ENCODE assay signal across 12 cellular contexts in the genomic region with DNA sequence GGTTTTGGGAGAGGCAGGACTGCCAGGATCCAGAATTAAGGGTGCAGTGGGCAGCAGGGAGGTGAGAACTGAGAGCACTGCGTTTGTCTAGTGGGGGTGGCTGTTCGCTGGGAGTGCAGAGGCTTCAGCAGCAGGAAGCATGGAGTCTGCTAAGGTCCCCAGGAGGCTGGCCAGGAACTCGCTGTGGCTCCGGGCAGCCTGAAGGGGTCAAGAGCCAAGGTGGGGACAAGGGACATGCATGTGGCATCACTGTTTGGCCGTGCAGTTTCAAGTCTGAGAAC. TPM values are rescaled to one million over a fixed set of nuclear protein-coding genes. Genes with fewer than 3 reads are reported as not detected.
DNase-seq lines count a peak whose midpoint lies in the region; ATAC-seq, FAIRE-seq and TF ChIP-seq lines count a peak whose summit lies in the region.
"Had no signal": no experiment of that assay in that cellular context is flagged by ENCODE, and none has a peak within 500 bp of the region (broad histone marks: within the 10 kb centered on the region; RNA-seq: fewer than 3 reads in every experiment).

No MANE protein-coding gene starts in this region.

- TF ChIP-seq CTCF in left ventricle myocardium inferior (IDR thresholded peaks at IDR 0.05; ENCODE audit: borderline replicate concordance) = no peak
- no peak for TF ChIP-seq CTCF in HepG2 (CRISPR knock-in tag; IDR thresholded peaks at IDR 0.05)
- no peak for TF ChIP-seq CTCF in upper lobe of right lung (IDR thresholded peaks at IDR 0.05)

- no peak for FAIRE-seq in HepG2 (lab: Jason Lieb, UNC)

- H3K27ac Mint-ChIP-seq in activated T-helper 1 cell treated with anti-CD3 and anti-CD28 coated beads, Interleukin-12 subunit alpha, Interleukin-12 subunit beta, Interleukin-2, Interleukin-4 antibody, amounts not matched to agents 30 ng/mL and 10 ng/mL and 1 ng/mL, durations not matched to agents 14 hours and 24 hours and 36 hours = peak overlapping the region; percentile 83

- H3K9ac ChIP-seq in HepG2 (ENCODE audit: insufficient read depth, low read depth, low read length) = no peak overlapping the region

- POLR2A ChIA-PET in HepG2 (lab: Yijun Ruan, JAX) = no interaction called here

- H3K36me3 Mint-ChIP-seq in activated T-helper 1 cell treated with anti-CD3 and anti-CD28 coated beads, Interleukin-12 subunit alpha, Interleukin-12 subunit beta, Interleukin-2, Interleukin-4 antibody, amounts not matched to agents 30 ng/mL and 10 ng/mL and 1 ng/mL, durations not matched to agents 14 hours and 24 hours and 36 hours (ENCODE audit: low read depth) = peaks cover 4% of the 10 kb centered on the region

- H3K27ac ChIP-seq in left ventricle myocardium inferior (replicated peaks) = peak overlapping the region; percentile 73
- H3K27ac ChIP-seq in HepG2 (ENCODE audit: extremely low read length, insufficient read depth, low read length) = no peak overlapping the region
- no peak overlapping the region for H3K27ac ChIP-seq in upper lobe of right lung
- H3K27ac ChIP-seq: brain microvascular endothelial cell had no signal

- no peaks in the 10 kb centered on the region for H4K20me1 ChIP-seq in HepG2 (ENCODE audit: insufficient read depth, low read length)

- no peaks in the 10 kb centered on the region for H3K79me2 ChIP-seq in HepG2 (ENCODE audit: insufficient read depth, low read length)

- CTCF ChIA-PET in HepG2 (lab: Yijun Ruan, JAX; ENCODE audit: low intra/inter-chr PET ratio, low total read pairs) = no interaction called here

- no peak for TF ChIP-seq RAD21 in HepG2 (CRISPR knock-in tag; IDR thresholded peaks at IDR 0.05)

- H3K4me3 ChIP-seq in left ventricle myocardium inferior = no peak overlapping the region
- no peak overlapping the region; a peak in 1 of 6 replicates for H3K4me3 ChIP-seq in HepG2 (replicated peaks in 1 of 3; ENCODE audit: insufficient read depth in 1 of 3, low read depth in 2 of 3, low read length in 3 of 3)
- no peak overlapping the region for H3K4me3 ChIP-seq in upper lobe of right lung
- H3K4me3 ChIP-seq: tibial nerve had no signal

- no peaks in the 10 kb centered on the region for H3K36me3 ChIP-seq in left ventricle myocardium inferior
- H3K36me3 ChIP-seq in HepG2 (replicated peaks in 1 of 2; ENCODE audit: control insufficient read depth in 1 of 2, insufficient read depth in 2 of 2, low read length in 2 of 2) = no peaks in the 10 kb centered on the region
- no peaks in the 10 kb centered on the region for H3K36me3 ChIP-seq in upper lobe of right lung
- H3K36me3 ChIP-seq: brain microvascular endothelial cell, tibial nerve had no signal

- H3K9me3 Mint-ChIP-seq in activated T-helper 1 cell treated with anti-CD3 and anti-CD28 coated beads, Interleukin-12 subunit alpha, Interleukin-12 subunit beta, Interleukin-2, Interleukin-4 antibody, amounts not matched to agents 30 ng/mL and 10 ng/mL and 1 ng/mL, durations not matched to agents 14 hours and 24 hours and 36 hours = peaks cover 26% of the 10 kb centered on the region

- H3K4me1 Mint-ChIP-seq in activated T-helper 1 cell treated with anti-CD3 and anti-CD28 coated beads, Interleukin-12 subunit alpha, Interleukin-12 subunit beta, Interleukin-2, Interleukin-4 antibody, amounts not matched to agents 30 ng/mL and 10 ng/mL and 1 ng/mL, durations not matched to agents 14 hours and 24 hours and 36 hours (ENCODE audit: low read depth) = peaks cover 29% of the 10 kb centered on the region

- 0 out of 2 replicates have a peak overlapping the region, but pooled peaks have one; percentile 30 for H3K4me2 ChIP-seq in HepG2 (ENCODE audit: low read depth, low read length)

- no peaks in the 10 kb centered on the region for H3K27me3 ChIP-seq in left ventricle myocardium inferior (ENCODE audit: low read depth)
- peaks cover 7 to 76% of the 10 kb centered on the region in 2 experiments for H3K27me3 ChIP-seq in HepG2 (ENCODE audit: control insufficient read depth in 1 of 2, insufficient read depth in 2 of 2, low read length in 2 of 2)
- no peaks in the 10 kb centered on the region for H3K27me3 ChIP-seq in upper lobe of right lung
- H3K27me3 ChIP-seq: tibial nerve had no signal

- in situ Hi-C loops in HepG2 (cut with HindIII; ENCODE audit: extremely low pct_ligation_motif_present, low pct_unique_long_range_greater_than_20kb) = no loop called here

- TF ChIP-seq EP300 in HepG2 (IDR thresholded peaks at IDR 0.05; ENCODE audit: low read depth in 2 of 2, low read length in 2 of 2) (no peak), HepG2 (CRISPR knock-in tag; IDR thresholded peaks at IDR 0.05; ENCODE audit: borderline replicate concordance) (no peak)

- H3K4me1 ChIP-seq in left ventricle myocardium inferior (peaks cover 73% of the 10 kb centered on the region), HepG2 (ENCODE audit: insufficient read depth, low read length) (peaks cover 23% of the 10 kb centered on the region), upper lobe of right lung (peaks cover 33% of the 10 kb centered on the region)

- H3K4me3 Mint-ChIP-seq in activated T-helper 1 cell treated with anti-CD3 and anti-CD28 coated beads, Interleukin-12 subunit alpha, Interleukin-12 subunit beta, Interleukin-2, Interleukin-4 antibody, amounts not matched to agents 30 ng/mL and 10 ng/mL and 1 ng/mL, durations not matched to agents 14 hours and 24 hours and 36 hours = peak overlapping the region; percentile 75

- H2AFZ ChIP-seq in HepG2 (ENCODE audit: low read length) = no peak overlapping the region

- intact Hi-C loops in left ventricle myocardium inferior (cut with micrococcal nuclease) = no loop called here
- intact Hi-C loops in cardiac septum (cut with DNase I) = loop anchor here (5.0 kb wide), 1 partner anchor 39 kb away; no protein-coding TSS in a partner anchor
- intact Hi-C loops in activated T-helper 1 cell treated with anti-CD3 and anti-CD28 coated beads, Interleukin-12 subunit alpha, Interleukin-12 subunit beta, Interleukin-2, Interleukin-4 antibody, amounts not matched to agents 30 ng/mL and 10 ng/mL and 1 ng/mL, durations not matched to agents 14 hours and 24 hours and 36 hours (cut with micrococcal nuclease) = loop anchor here (5.0 kb wide), 1 partner anchor 41 kb away; a partner anchor contains a TSS
- intact Hi-C loops in HepG2 (cut with micrococcal nuclease; ENCODE audit: unreplicated experiment) = no loop called here
- intact Hi-C loops in upper lobe of right lung (cut with DNase I) = no loop called here

- WGBS in HepG2 (ENCODE audit: low lambda C conversion rate) = 22% methylated on average over 5 of the region's 5 CpGs

- BruUV-seq in HepG2 (replicated peaks; lab: Mats Ljungman, UMichigan) = no TSS peak

- ATAC-seq in HepG2 = peak; percentile 35
- peak; percentile 28 for ATAC-seq in upper lobe of right lung
- ATAC-seq in GM18907 (IDR thresholded peaks at IDR 0.05; ENCODE audit: unreplicated experiment) = no peak

- DNase-seq in left ventricle myocardium inferior = no peak
- no peak for DNase-seq in cardiac septum (ENCODE audit: low spot score)
- no peak for DNase-seq in activated T-helper 1 cell treated with anti-CD3 and anti-CD28 coated beads, Interleukin-12 subunit alpha, Interleukin-12 subunit beta, Interleukin-2, Interleukin-4 antibody, amounts not matched to agents 30 ng/mL and 10 ng/mL and 1 ng/mL, durations not matched to agents 14 hours and 24 hours and 36 hours (ENCODE audit: low spot score)
- DNase-seq in HepG2 (ENCODE audit: low spot score) = no peak
- DNase-seq in upper lobe of right lung = no peak
- no peak for DNase-seq in NCI-H446 treated with DMSO at 0.1 percent for 48 hours (lab: John Stamatoyannopoulos, UW)
- no peak for DNase-seq in GOT3 (lab: John Stamatoyannopoulos, UW)
- DNase-seq: brain microvascular endothelial cell, foreskin melanocyte, NCI-H1048 had no signal

- peaks cover 16% of the 10 kb centered on the region for H3K9me3 ChIP-seq in left ventricle myocardium inferior (replicated peaks)
- no peaks in the 10 kb centered on the region for H3K9me3 ChIP-seq in HepG2 (ENCODE audit: low read length)
- no peaks in the 10 kb centered on the region for H3K9me3 ChIP-seq in upper lobe of right lung
- H3K9me3 ChIP-seq: tibial nerve had no signal

- peaks cover under 1% of the 10 kb centered on the region for H3K27me3 Mint-ChIP-seq in activated T-helper 1 cell treated with anti-CD3 and anti-CD28 coated beads, Interleukin-12 subunit alpha, Interleukin-12 subunit beta, Interleukin-2, Interleukin-4 antibody, amounts not matched to agents 30 ng/mL and 10 ng/mL and 1 ng/mL, durations not matched to agents 14 hours and 24 hours and 36 hours (ENCODE audit: insufficient read depth)

- TF ChIP-seq POLR2A in HepG2 (IDR thresholded peaks at IDR 0.05; ENCODE audit: insufficient read depth in 1 of 2, low read depth in 2 of 2, low read length in 2 of 2) = no peak

RNA-seq across cellular contexts. Expression of a gene that starts 43.2 kb away (rescaled TPM):
- 16.6 TPM for total RNA-seq in left ventricle myocardium inferior
- total RNA-seq in cardiac septum = 25.6 TPM
- 18.7 and 20.6 TPM in 2 replicates for total RNA-seq in activated T-helper 1 cell treated with anti-CD3 and anti-CD28 coated beads, Interleukin-12 subunit alpha, Interleukin-12 subunit beta, Interleukin-2, Interleukin-4 antibody, amounts not matched to agents 30 ng/mL and 10 ng/mL and 1 ng/mL, durations not matched to agents 14 hours and 24 hours and 36 hours
- total RNA-seq in HepG2 (2016; rRNA removed; fragmentation: Illumina TruSeq; extraction: Trizol) = 11.3 and 25.9 TPM in 2 replicates
- 3.5 and 4.2 TPM in 2 replicates for total RNA-seq in HepG2 (2016; cell fraction: cytosol; rRNA removed; fragmentation: Illumina TruSeq; extraction: Trizol; ENCODE audit: low read depth)
- total RNA-seq in HepG2 (2016; cell fraction: insoluble cytoplasmic fraction; rRNA removed; fragmentation: Illumina TruSeq; extraction: Trizol) = 8.4 and 25.7 TPM in 2 replicates
- total RNA-seq in HepG2 (2016; cell fraction: membrane; rRNA removed; fragmentation: Illumina TruSeq; extraction: Trizol) = 10.9 and 11.4 TPM in 2 replicates
- total RNA-seq in HepG2 (2016; cell fraction: nucleus; rRNA removed; fragmentation: Illumina TruSeq; extraction: Trizol) = 22.1 and 28.3 TPM in 2 replicates
- polyA plus RNA-seq in HepG2 (2011; rRNA removed) = 46.6 and 69.2 TPM in 2 replicates
- polyA plus RNA-seq in HepG2 (2011; cell fraction: cytosol; rRNA removed) = 33.4 and 47.8 TPM in 2 replicates
- 135 and 157 TPM in 2 replicates for polyA plus RNA-seq in HepG2 (2011; cell fraction: nucleus; rRNA removed)
- 27.3 and 39.4 TPM in 2 replicates for polyA plus RNA-seq in HepG2 (2012)
- 1.0 and 1.2 TPM in 2 replicates for polyA plus RNA-seq in HepG2 (2016; cell fraction: cytosol; fragmentation: Illumina TruSeq; extraction: Trizol; ENCODE audit: low read depth)
- polyA plus RNA-seq in HepG2 (2016; cell fraction: insoluble cytoplasmic fraction; fragmentation: Illumina TruSeq; extraction: Trizol; ENCODE audit: low read depth) = 6.0 and 8.4 TPM in 2 replicates
- 3.1 and 3.2 TPM in 2 replicates for polyA plus RNA-seq in HepG2 (2016; cell fraction: membrane; fragmentation: Illumina TruSeq; extraction: Trizol; ENCODE audit: low read depth)
- polyA plus RNA-seq in HepG2 (2016; cell fraction: nucleus; fragmentation: Illumina TruSeq; extraction: Trizol; ENCODE audit: insufficient read depth, low read depth) = 51.6 and 60.2 TPM in 2 replicates
- polyA minus RNA-seq in HepG2 (2011; rRNA and poly(A)+ RNA removed; ENCODE audit: low replicate concordance) = 29.1 and 175 TPM in 2 replicates
- polyA minus RNA-seq in HepG2 (2011; cell fraction: cytosol; rRNA and poly(A)+ RNA removed) = 41.8 and 45.0 TPM in 2 replicates
- 25.8 and 31.7 TPM in 2 replicates for polyA minus RNA-seq in HepG2 (2011; cell fraction: nucleus; rRNA and poly(A)+ RNA removed)
- total RNA-seq in upper lobe of right lung = 37.7 TPM

RNA-seq across cellular contexts. Expression of a gene that starts 55.2 kb away (rescaled TPM):
- total RNA-seq in left ventricle myocardium inferior (14.3 TPM), cardiac septum (15.2 TPM), HepG2 (2016; rRNA removed; fragmentation: Illumina TruSeq; extraction: Trizol) (23.2 and 26.7 TPM in 2 replicates), upper lobe of right lung (8.6 TPM)
- total RNA-seq in activated T-helper 1 cell treated with anti-CD3 and anti-CD28 coated beads, Interleukin-12 subunit alpha, Interleukin-12 subunit beta, Interleukin-2, Interleukin-4 antibody, amounts not matched to agents 30 ng/mL and 10 ng/mL and 1 ng/mL, durations not matched to agents 14 hours and 24 hours and 36 hours = 40.8 and 41.1 TPM in 2 replicates
- 40.7 and 45.8 TPM in 2 replicates for total RNA-seq in HepG2 (2016; cell fraction: cytosol; rRNA removed; fragmentation: Illumina TruSeq; extraction: Trizol; ENCODE audit: low read depth)
- 26.3 and 27.1 TPM in 2 replicates for total RNA-seq in HepG2 (2016; cell fraction: insoluble cytoplasmic fraction; rRNA removed; fragmentation: Illumina TruSeq; extraction: Trizol)
- 37.4 and 41.3 TPM in 2 replicates for total RNA-seq in HepG2 (2016; cell fraction: membrane; rRNA removed; fragmentation: Illumina TruSeq; extraction: Trizol)
- 10.3 and 11.7 TPM in 2 replicates for total RNA-seq in HepG2 (2016; cell fraction: nucleus; rRNA removed; fragmentation: Illumina TruSeq; extraction: Trizol)
- 24.8 and 27.8 TPM in 2 replicates for polyA plus RNA-seq in HepG2 (2011; rRNA removed)
- 18.3 and 31.5 TPM in 2 replicates for polyA plus RNA-seq in HepG2 (2011; cell fraction: cytosol; rRNA removed)
- polyA plus RNA-seq in HepG2 (2011; cell fraction: nucleus; rRNA removed) = 24.2 and 29.2 TPM in 2 replicates
- 14.6 and 20.3 TPM in 2 replicates for polyA plus RNA-seq in HepG2 (2012)
- polyA plus RNA-seq in HepG2 (2016; cell fraction: cytosol; fragmentation: Illumina TruSeq; extraction: Trizol; ENCODE audit: low read depth) = 55.3 and 63.9 TPM in 2 replicates
- 33.9 and 35.0 TPM in 2 replicates for polyA plus RNA-seq in HepG2 (2016; cell fraction: insoluble cytoplasmic fraction; fragmentation: Illumina TruSeq; extraction: Trizol; ENCODE audit: low read depth)
- polyA plus RNA-seq in HepG2 (2016; cell fraction: membrane; fragmentation: Illumina TruSeq; extraction: Trizol; ENCODE audit: low read depth) = 40.8 and 47.0 TPM in 2 replicates
- 23.0 and 24.9 TPM in 2 replicates for polyA plus RNA-seq in HepG2 (2016; cell fraction: nucleus; fragmentation: Illumina TruSeq; extraction: Trizol; ENCODE audit: insufficient read depth, low read depth)
- 10.9 and 17.9 TPM in 2 replicates for polyA minus RNA-seq in HepG2 (2011; rRNA and poly(A)+ RNA removed; ENCODE audit: low replicate concordance)
- 4.6 and 5.6 TPM in 2 replicates for polyA minus RNA-seq in HepG2 (2011; cell fraction: cytosol; rRNA and poly(A)+ RNA removed)
- polyA minus RNA-seq in HepG2 (2011; cell fraction: nucleus; rRNA and poly(A)+ RNA removed) = 8.2 and 14.2 TPM in 2 replicates

Comparison
In these comparisons a context has a peak if more than half of its experiments do, and no peak if none do; other contexts are left out.
1. intact Hi-C loops: an anchor here in cardiac septum (5.0 kb wide) and activated T-helper 1 cell treated with anti-CD3 and anti-CD28 coated beads, Interleukin-12 subunit alpha, Interleukin-12 subunit beta, Interleukin-2, Interleukin-4 antibody, amounts not matched to agents 30 ng/mL and 10 ng/mL and 1 ng/mL, durations not matched to agents 14 hours and 24 hours and 36 hours (5.0 kb wide); none called in left ventricle myocardium inferior, HepG2 and upper lobe of right lung.